1 cellular context compared by ENCODE assay signal in genomic region chrX:11064276-11064675, GRCh38.
TF ChIP-seq lines count a peak whose summit lies in the region.

No MANE protein-coding gene starts in this region.

TF ChIP-seq in IMR-90, 13 proteins besides CTCF, POLR2A, EP300 and RAD21:
- TF ChIP-seq CEBPB (IDR thresholded peaks at IDR 0.05; ENCODE audit: low read depth, low read length) (no peak), RCOR1 (IDR thresholded peaks at IDR 0.05; ENCODE audit: insufficient replicate concordance, low read length) (no peak), SMC3 (IDR thresholded peaks at IDR 0.05; ENCODE audit: low read depth, low read length) (no peak), BHLHE40 (IDR thresholded peaks at IDR 0.05; ENCODE audit: low read depth, low read length) (no peak), NFE2L2 (IDR thresholded peaks at IDR 0.05; ENCODE audit: low read depth, low read length) (no peak), ELK1 (IDR thresholded peaks at IDR 0.05; ENCODE audit: borderline replicate concordance, low read depth, low read length) (no peak), RFX5 (IDR thresholded peaks at IDR 0.05; ENCODE audit: low read depth, low read length) (no peak), MXI1 (IDR thresholded peaks at IDR 0.05; ENCODE audit: borderline replicate concordance, low read depth, low read length) (no peak), USF2 (IDR thresholded peaks at IDR 0.05; ENCODE audit: low read depth, low read length) (no peak), CHD1 (IDR thresholded peaks at IDR 0.05; ENCODE audit: low read depth, low read length) (no peak), MAZ (IDR thresholded peaks at IDR 0.05; ENCODE audit: borderline replicate concordance, low read depth, low read length) (no peak), FOS (IDR thresholded peaks at IDR 0.05; ENCODE audit: low read depth, low read length) (no peak)
